ENCODE assay signal across 24 cellular contexts in the genomic region with DNA sequence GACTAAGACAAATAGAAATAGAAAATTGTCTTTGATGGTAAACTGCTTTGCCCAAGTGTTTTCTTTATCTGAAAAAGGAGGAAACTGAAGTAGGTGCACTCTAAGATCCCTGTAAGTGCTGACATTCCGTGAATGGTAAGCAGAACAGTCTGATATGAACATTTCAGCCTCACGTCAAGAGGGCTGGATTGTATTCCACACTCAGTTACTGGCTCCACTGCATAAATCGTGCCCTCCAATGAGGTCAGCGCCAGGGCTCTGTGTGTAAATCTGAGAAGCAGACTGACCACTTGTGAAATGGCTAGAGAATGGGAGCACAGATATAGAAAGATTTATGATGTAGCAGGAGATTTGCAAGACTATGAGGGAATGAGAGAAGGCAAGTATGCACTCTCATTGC.
"Had no signal": no experiment of that assay in that cellular context is flagged by ENCODE, and none has a peak within 500 bp of the region (broad histone marks: within the 10 kb centered on the region; RNA-seq: fewer than 3 reads in every experiment).

No MANE protein-coding gene starts in this region.

- H3K4me1 ChIP-seq: colonic mucosa, esophagus muscularis mucosa, foreskin keratinocyte, gastroesophageal sphincter, heart left ventricle had no signal

- H3K4me3 ChIP-seq: colonic mucosa, dorsolateral prefrontal cortex, esophagus muscularis mucosa, gastroesophageal sphincter, heart left ventricle, hepatocyte, lung, mucosa of descending colon had no signal

- H3K36me3 ChIP-seq: colonic mucosa, esophagus muscularis mucosa, gastroesophageal sphincter, heart left ventricle had no signal

- H3K9me3 ChIP-seq: colonic mucosa, mucosa of descending colon had no signal

- H3K27me3 ChIP-seq: colonic mucosa, esophagus muscularis mucosa, gastroesophageal sphincter, heart left ventricle, hepatocyte had no signal

- H3K27ac ChIP-seq: colonic mucosa, dorsolateral prefrontal cortex, esophagus muscularis mucosa, foreskin keratinocyte, gastroesophageal sphincter, heart left ventricle, hepatocyte had no signal

- ATAC-seq: foreskin keratinocyte, gastroesophageal sphincter, heart left ventricle, left colon, left lobe of liver, left ventricle myocardium superior, mucosa of descending colon had no signal

- DNase-seq: colonic mucosa; cortex of kidney; dorsolateral prefrontal cortex; effector CD4-positive, alpha-beta T cell; effector memory CD4-positive, alpha-beta T cell; foreskin keratinocyte; heart left ventricle; hypothalamus; immature natural killer cell; islet precursor cell; kidney; kidney glomerular epithelial cell; left colon; left ventricle myocardium superior; mammary epithelial cell; mesendoderm; midbrain; mucosa of descending colon; naive B cell had no signal
